15 cellular contexts compared by ENCODE assay signal in the genomic region with DNA sequence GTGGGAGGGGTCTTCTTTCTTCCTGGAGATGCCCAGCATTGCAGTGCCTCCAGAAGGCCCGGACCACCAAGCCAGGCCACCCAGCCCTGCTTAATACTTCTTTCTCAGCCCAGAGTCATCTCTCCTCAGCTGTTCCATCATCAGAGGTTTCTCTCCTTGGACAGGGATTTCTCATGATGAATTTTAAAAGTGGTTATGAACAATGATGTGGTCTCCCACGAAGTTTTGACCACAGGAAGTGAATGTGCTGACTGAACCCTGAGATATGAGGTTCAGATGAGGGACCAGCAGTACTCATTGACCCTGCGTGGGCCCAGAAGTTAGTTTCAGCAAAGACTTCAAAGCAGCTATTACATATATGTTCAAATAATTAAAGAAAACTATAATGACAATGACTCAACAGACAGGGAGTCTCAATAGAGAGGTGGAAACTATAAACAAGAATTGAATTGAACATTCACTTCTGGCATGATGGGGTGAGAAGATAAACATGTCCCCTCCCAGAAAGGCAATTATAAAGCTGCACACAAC.
DNase-seq lines count a peak whose midpoint lies in the region; ATAC-seq, FAIRE-seq and TF ChIP-seq lines count a peak whose summit lies in the region.
"Had no signal": no experiment of that assay in that cellular context is flagged by ENCODE, and none has a peak within 500 bp of the region (broad histone marks: within the 10 kb centered on the region; RNA-seq: fewer than 3 reads in every experiment).

No MANE protein-coding gene starts in this region.

- no peak overlapping the region for H3K4ac ChIP-seq in H9 (ENCODE audit: low read depth, low read length)

- CTCF ChIA-PET in CD4-positive, alpha-beta T cell (lab: Charles Lee): no interaction called here

- H3T11ph ChIP-seq in H9 (ENCODE audit: low read length): no peak overlapping the region

- no peak for FAIRE-seq in astrocyte (lab: Jason Lieb, UNC)

- H3K23me2 ChIP-seq in H9 (ENCODE audit: insufficient read length, low read depth, low read length, poor library complexity, severe bottlenecking): no peaks in the 10 kb centered on the region

- H3K4me2 ChIP-seq in astrocyte (ENCODE audit: low read length) (peak overlapping the region; percentile 27), H9 (ENCODE audit: insufficient read depth, insufficient read length, low read length) (no peak overlapping the region)

- POLR2A ChIA-PET in CD4-positive, alpha-beta T cell (lab: Charles Lee): no interaction called here

- peak; percentile 46 for ATAC-seq in HG02885 (IDR thresholded peaks at IDR 0.05; ENCODE audit: poor library complexity, unreplicated experiment)
- ATAC-seq in CD4-positive, alpha-beta T cell (ENCODE audit: poor library complexity): no peak
- ATAC-seq: gastrocnemius medialis, HCT116 had no signal

- no peak overlapping the region for H3K23ac ChIP-seq in H9 (ENCODE audit: insufficient read length, low read depth, low read length)

- no peak overlapping the region for H2BK120ac ChIP-seq in H9 (ENCODE audit: low read depth, low read length, poor library complexity, severe bottlenecking)

- H3K18ac ChIP-seq in H9 (ENCODE audit: insufficient read length, low read depth, low read length): no peak overlapping the region

- H4K91ac ChIP-seq in H9 (ENCODE audit: insufficient read length, low read depth, low read length): no peak overlapping the region

- H3K36me3 ChIP-seq in astrocyte (ENCODE audit: insufficient read depth, low read length): no peaks in the 10 kb centered on the region
- H3K36me3 ChIP-seq: gastrocnemius medialis had no signal

- no peak overlapping the region for H3K14ac ChIP-seq in H9 (ENCODE audit: insufficient read depth, low read length)

- H3K27ac Mint-ChIP-seq in astrocyte (ENCODE audit: unreplicated experiment) (peak overlapping the region; percentile 66), H9 (no peak overlapping the region)
- no peak overlapping the region for H3K27ac Mint-ChIP-seq in CD4-positive, alpha-beta T cell

- no peak overlapping the region for H3K4me3 ChIP-seq in astrocyte (ENCODE audit: insufficient read depth, low read depth, low read length)
- H3K4me3 ChIP-seq: gastrocnemius medialis, SK-N-MC had no signal

- H3K9me3 ChIP-seq in astrocyte (ENCODE audit: insufficient read depth, low read depth, low read length) (no peaks in the 10 kb centered on the region), H9 (ENCODE audit: control insufficient read depth, low read depth, low read length) (no peaks in the 10 kb centered on the region)
- no peaks in the 10 kb centered on the region for H3K9me3 ChIP-seq in CD4-positive, alpha-beta T cell (ENCODE audit: control insufficient read depth, low read length)
- H3K9me3 ChIP-seq: gastrocnemius medialis had no signal

- H3K4me1 Mint-ChIP-seq in astrocyte (ENCODE audit: low read depth, unreplicated experiment) (peaks cover 4% of the 10 kb centered on the region), H9 (peaks cover 7 to 12% of the 10 kb centered on the region in 2 experiments; a peak in 3 of 4 replicates)
- no peaks in the 10 kb centered on the region for H3K4me1 Mint-ChIP-seq in CD4-positive, alpha-beta T cell (ENCODE audit: low read depth)

- no CpG with 5 or more reads among the region's 3 CpGs for WGBS in H9 (ENCODE audit: extremely low coverage, insufficient read length, low lambda C conversion rate)

- peaks cover 5% of the 10 kb centered on the region for H3K36me3 Mint-ChIP-seq in astrocyte (ENCODE audit: low read depth, unreplicated experiment)
- no peaks in the 10 kb centered on the region for H3K36me3 Mint-ChIP-seq in CD4-positive, alpha-beta T cell (ENCODE audit: low read depth)
- H3K36me3 Mint-ChIP-seq in H9 (ENCODE audit: insufficient read depth in 1 of 3, low read depth in 3 of 3): no peaks in the 10 kb centered on the region

- H2BK20ac ChIP-seq in H9 (ENCODE audit: low read depth, low read length, poor library complexity, severe bottlenecking): no peak overlapping the region

- peaks cover 4% of the 10 kb centered on the region for H3K4me1 ChIP-seq in astrocyte (ENCODE audit: insufficient read depth, low read length)
- H3K4me1 ChIP-seq in H9 (ENCODE audit: insufficient read depth, low read length): no peaks in the 10 kb centered on the region
- H3K4me1 ChIP-seq: gastrocnemius medialis had no signal

- no peak overlapping the region for H3K56ac ChIP-seq in H9 (ENCODE audit: insufficient read length, low read depth, low read length)

- peaks cover 3% of the 10 kb centered on the region for H3K9me3 Mint-ChIP-seq in astrocyte (ENCODE audit: unreplicated experiment)
- no peaks in the 10 kb centered on the region for H3K9me3 Mint-ChIP-seq in CD4-positive, alpha-beta T cell
- H3K9me3 Mint-ChIP-seq in H9: no peaks in the 10 kb centered on the region; a peak in 2 of 5 replicates

- peak; percentile 58 for DNase-seq in activated CD8-positive, alpha-beta memory T cell treated with anti-CD3 and anti-CD28 coated beads, Interleukin-2, amount 50 U/mL, for 48 hours
- DNase-seq in activated CD8-positive, alpha-beta memory T cell treated with anti-CD3 and anti-CD28 coated beads for 24 hours: no peak
- DNase-seq in astrocyte (ENCODE audit: low read depth) (peak; percentile 66), NCI-H2227 (lab: John Stamatoyannopoulos, UW; ENCODE audit: unreplicated experiment) (no peak), H9 (no peak)
- peak; percentile 18 to 58 for DNase-seq in stimulated activated CD8-positive, alpha-beta memory T cell treated with anti-CD3 and anti-CD28 coated beads, Interleukin-15, amount 100 ng/mL, for 48 hours (ENCODE audit: low read depth in 2 of 2)
- DNase-seq in CD4-positive, alpha-beta T cell: no peak
- DNase-seq: cerebellar nuclear complex, DND-41, gastrocnemius medialis, NCI-H1092 treated with DMSO at 0.1 percent for 48 hours had no signal

- H2AK5ac ChIP-seq in H9 (ENCODE audit: insufficient read length, low read length): no peak overlapping the region

- H3K4me3 Mint-ChIP-seq in astrocyte (ENCODE audit: unreplicated experiment): no peak overlapping the region
- H3K4me3 Mint-ChIP-seq in CD4-positive, alpha-beta T cell: no peak overlapping the region
- no peak overlapping the region for H3K4me3 Mint-ChIP-seq in H9

- intact Hi-C loops in CD4-positive, alpha-beta T cell (cut with DNase I, micrococcal nuclease): no loop called here

- TF ChIP-seq CTCF in astrocyte (IDR thresholded peaks at IDR 0.05; ENCODE audit: insufficient read depth, low read depth, low read length) (no peak), H9 (conservative IDR thresholded peaks at IDR 0.05) (no peak)
- no peak for TF ChIP-seq CTCF in CD4-positive, alpha-beta T cell (IDR thresholded peaks at IDR 0.05)

- H3K27me3 ChIP-seq in astrocyte (ENCODE audit: insufficient read depth, low read length): no peaks in the 10 kb centered on the region
- no peaks in the 10 kb centered on the region for H3K27me3 ChIP-seq in CD4-positive, alpha-beta T cell (ENCODE audit: control insufficient read depth, insufficient read depth, low read length)
- no peaks in the 10 kb centered on the region for H3K27me3 ChIP-seq in H9 (ENCODE audit: insufficient read depth, low read length)
- H3K27me3 ChIP-seq: gastrocnemius medialis had no signal

- no peaks in the 10 kb centered on the region for H3K79me2 ChIP-seq in astrocyte (ENCODE audit: insufficient read depth, low read length)
- no peaks in the 10 kb centered on the region for H3K79me2 ChIP-seq in H9 (ENCODE audit: insufficient read depth, low read length)

- no peak overlapping the region for H2BK5ac ChIP-seq in H9 (ENCODE audit: insufficient read length, low read length)

- no peak overlapping the region for H4K8ac ChIP-seq in H9 (replicated peaks; ENCODE audit: insufficient read length, low read depth, low read length)

- H4K20me1 ChIP-seq in astrocyte (ENCODE audit: insufficient read depth, low read length): no peaks in the 10 kb centered on the region
- no peaks in the 10 kb centered on the region for H4K20me1 ChIP-seq in H9 (ENCODE audit: control insufficient read depth, insufficient read depth, insufficient read length)

- H2AFZ ChIP-seq in astrocyte (ENCODE audit: low read depth, low read length) (no peak overlapping the region), H9 (ENCODE audit: low read length) (no peak overlapping the region)

- no peak overlapping the region for H4K5ac ChIP-seq in H9 (ENCODE audit: insufficient read length, low read depth, low read length)

- no peak overlapping the region for H2BK15ac ChIP-seq in H9 (ENCODE audit: low read depth, low read length)

- H3K27ac ChIP-seq in astrocyte (ENCODE audit: low read depth, low read length) (peak overlapping the region; percentile 25), H9 (ENCODE audit: insufficient read length, low read depth, low read length) (no peak overlapping the region)
- no peak overlapping the region for H3K27ac ChIP-seq in CD4-positive, alpha-beta T cell (ENCODE audit: low read depth, low read length)
- H3K27ac ChIP-seq: gastrocnemius medialis, HL-60, SK-N-MC had no signal

- H3K27me3 Mint-ChIP-seq in astrocyte (ENCODE audit: low read depth, unreplicated experiment): no peaks in the 10 kb centered on the region
- H3K27me3 Mint-ChIP-seq in CD4-positive, alpha-beta T cell: no peaks in the 10 kb centered on the region
- no peaks in the 10 kb centered on the region; the same call in 1 of the 2 replicates for H3K27me3 Mint-ChIP-seq in H9 (ENCODE audit: low read depth)

- no peaks in the 10 kb centered on the region for H3K79me1 ChIP-seq in H9 (ENCODE audit: insufficient read depth, low read depth, low read length, poor library complexity, severe bottlenecking)

- H3K9ac ChIP-seq in astrocyte (ENCODE audit: low read length) (no peak overlapping the region), H9 (ENCODE audit: extremely low read depth, insufficient read length, low read length) (no peak overlapping the region)

- H2BK12ac ChIP-seq in H9 (ENCODE audit: insufficient read length, low read depth, low read length): no peak overlapping the region

Comparison
In these comparisons a context has a peak if more than half of its experiments do, and no peak if none do; other contexts are left out.
1. DNase-seq: peak in activated CD8-positive, alpha-beta memory T cell treated with anti-CD3 and anti-CD28 coated beads, Interleukin-2, amount 50 U/mL, for 48 hours (single experiment), astrocyte (single experiment) and stimulated activated CD8-positive, alpha-beta memory T cell treated with anti-CD3 and anti-CD28 coated beads, Interleukin-15, amount 100 ng/mL, for 48 hours (2 of 2); none in activated CD8-positive, alpha-beta memory T cell treated with anti-CD3 and anti-CD28 coated beads for 24 hours (single experiment), NCI-H2227 (single experiment), CD4-positive, alpha-beta T cell (0 of 10) and H9 (single experiment).